In genomic region chr9:128946945-128947422, GRCh38 we compare ENCODE assay signal across 8 cellular contexts. TPM values are rescaled to one million over a fixed set of nuclear protein-coding genes. Genes with fewer than 3 reads are reported as not detected.
A peak's percentile ranks its signal among the peaks of the same experiment; 100 is the strongest.
DNase-seq lines count a peak whose midpoint lies in the region; ATAC-seq and TF ChIP-seq lines count a peak whose summit lies in the region.

No MANE protein-coding gene starts in this region.

- ATAC-seq in HG03354 (IDR thresholded peaks at IDR 0.05; ENCODE audit: poor library complexity, severe bottlenecking, unreplicated experiment), result peak; percentile 34

- peak; percentile 46 for DNase-seq in stimulated activated CD4-positive, alpha-beta T cell treated with anti-CD3 and anti-CD28 coated beads, Interleukin-15, amount 100 ng/mL, for 24 hours
- no peak for DNase-seq in stimulated activated CD4-positive, alpha-beta T cell treated with anti-CD3 and anti-CD28 coated beads, Interleukin-4, amount 100 ng/mL, for 24 hours
- peak; percentile 18 for DNase-seq in activated CD4-positive, alpha-beta memory T cell treated with anti-CD3 and anti-CD28 coated beads, Interleukin-2, amount 10 ng/mL, durations not matched to agents 7 days and 5 days
- DNase-seq in fibroblast of peridontal ligament (ENCODE audit: extremely low read depth) (peak; percentile 15), COR-L47 (lab: John Stamatoyannopoulos, UW) (no peak), NCI-H1092 (lab: John Stamatoyannopoulos, UW) (no peak)

- H3K27ac Mint-ChIP-seq in activated CD4-positive, alpha-beta memory T cell treated with anti-CD3 and anti-CD28 coated beads, Interleukin-2, amount 10 ng/mL, durations not matched to agents 7 days and 5 days, result peak overlapping the region; percentile 84
- peak overlapping the region; percentile 85 to 92 (median 90) for H3K27ac Mint-ChIP-seq in nephron

- no peaks in the 10 kb centered on the region for H3K27me3 Mint-ChIP-seq in activated CD4-positive, alpha-beta memory T cell treated with anti-CD3 and anti-CD28 coated beads, Interleukin-2, amount 10 ng/mL, durations not matched to agents 7 days and 5 days
- no peaks in the 10 kb centered on the region for H3K27me3 Mint-ChIP-seq in nephron (ENCODE audit: low read depth)

- peaks cover 35% of the 10 kb centered on the region for H3K4me1 Mint-ChIP-seq in activated CD4-positive, alpha-beta memory T cell treated with anti-CD3 and anti-CD28 coated beads, Interleukin-2, amount 10 ng/mL, durations not matched to agents 7 days and 5 days
- peaks cover 20% of the 10 kb centered on the region for H3K4me1 Mint-ChIP-seq in nephron

- POLR2A ChIA-PET in activated CD4-positive, alpha-beta memory T cell treated with anti-CD3 and anti-CD28 coated beads, Interleukin-2, amount 10 ng/mL, durations not matched to agents 7 days and 5 days (lab: Charles Lee), result interaction anchor here (0.6 kb wide), 1 partner anchor 29 kb away, joined by 3 read pairs; no protein-coding TSS in a partner anchor

- no peak for TF ChIP-seq CTCF in nephron (IDR thresholded peaks at IDR 0.05; ENCODE audit: unreplicated experiment in 3 of 3)

- peaks cover 16% of the 10 kb centered on the region for H3K36me3 Mint-ChIP-seq in activated CD4-positive, alpha-beta memory T cell treated with anti-CD3 and anti-CD28 coated beads, Interleukin-2, amount 10 ng/mL, durations not matched to agents 7 days and 5 days (ENCODE audit: low read depth)
- H3K36me3 Mint-ChIP-seq in nephron (ENCODE audit: low read depth), result peaks cover 19% of the 10 kb centered on the region

- CTCF ChIA-PET in activated CD4-positive, alpha-beta memory T cell treated with anti-CD3 and anti-CD28 coated beads, Interleukin-2, amount 10 ng/mL, durations not matched to agents 7 days and 5 days (lab: Charles Lee), result no interaction called here

- H3K9me3 Mint-ChIP-seq in activated CD4-positive, alpha-beta memory T cell treated with anti-CD3 and anti-CD28 coated beads, Interleukin-2, amount 10 ng/mL, durations not matched to agents 7 days and 5 days, result no peaks in the 10 kb centered on the region
- H3K9me3 Mint-ChIP-seq in nephron, result no peaks in the 10 kb centered on the region

- peak overlapping the region; percentile 79 for H3K4me3 Mint-ChIP-seq in activated CD4-positive, alpha-beta memory T cell treated with anti-CD3 and anti-CD28 coated beads, Interleukin-2, amount 10 ng/mL, durations not matched to agents 7 days and 5 days
- peak overlapping the region; percentile 92 to 100 (median 97) for H3K4me3 Mint-ChIP-seq in nephron

RNA-seq across cellular contexts. Expression of gene DOLK, which starts 0.4 kb away (rescaled TPM):
- total RNA-seq in activated CD4-positive, alpha-beta memory T cell treated with anti-CD3 and anti-CD28 coated beads, Interleukin-2, amount 10 ng/mL, durations not matched to agents 7 days and 5 days, result 1 to 10 TPM; 7.0 TPM

RNA-seq across cellular contexts. Expression of gene NUP188, which starts 0.5 kb away (rescaled TPM):
- total RNA-seq in activated CD4-positive, alpha-beta memory T cell treated with anti-CD3 and anti-CD28 coated beads, Interleukin-2, amount 10 ng/mL, durations not matched to agents 7 days and 5 days, result 10 to 100 TPM; 65.8 to 73.6 TPM

RNA-seq across cellular contexts. Expression of gene PHYHD1, which starts 26.2 kb away (rescaled TPM):
- 1 to 10 TPM; 1.1 to 1.4 TPM for total RNA-seq in activated CD4-positive, alpha-beta memory T cell treated with anti-CD3 and anti-CD28 coated beads, Interleukin-2, amount 10 ng/mL, durations not matched to agents 7 days and 5 days

Comparison
In these comparisons a context has a peak if more than half of its experiments do, and no peak if none do; other contexts are left out.
1. DNase-seq: peak in stimulated activated CD4-positive, alpha-beta T cell treated with anti-CD3 and anti-CD28 coated beads, Interleukin-15, amount 100 ng/mL, for 24 hours (single experiment), activated CD4-positive, alpha-beta memory T cell treated with anti-CD3 and anti-CD28 coated beads, Interleukin-2, amount 10 ng/mL, durations not matched to agents 7 days and 5 days (single experiment) and fibroblast of peridontal ligament (single experiment); none in stimulated activated CD4-positive, alpha-beta T cell treated with anti-CD3 and anti-CD28 coated beads, Interleukin-4, amount 100 ng/mL, for 24 hours (single experiment), COR-L47 (single experiment) and NCI-H1092 (single experiment).